18 cellular contexts compared by ENCODE assay signal in the genomic region with DNA sequence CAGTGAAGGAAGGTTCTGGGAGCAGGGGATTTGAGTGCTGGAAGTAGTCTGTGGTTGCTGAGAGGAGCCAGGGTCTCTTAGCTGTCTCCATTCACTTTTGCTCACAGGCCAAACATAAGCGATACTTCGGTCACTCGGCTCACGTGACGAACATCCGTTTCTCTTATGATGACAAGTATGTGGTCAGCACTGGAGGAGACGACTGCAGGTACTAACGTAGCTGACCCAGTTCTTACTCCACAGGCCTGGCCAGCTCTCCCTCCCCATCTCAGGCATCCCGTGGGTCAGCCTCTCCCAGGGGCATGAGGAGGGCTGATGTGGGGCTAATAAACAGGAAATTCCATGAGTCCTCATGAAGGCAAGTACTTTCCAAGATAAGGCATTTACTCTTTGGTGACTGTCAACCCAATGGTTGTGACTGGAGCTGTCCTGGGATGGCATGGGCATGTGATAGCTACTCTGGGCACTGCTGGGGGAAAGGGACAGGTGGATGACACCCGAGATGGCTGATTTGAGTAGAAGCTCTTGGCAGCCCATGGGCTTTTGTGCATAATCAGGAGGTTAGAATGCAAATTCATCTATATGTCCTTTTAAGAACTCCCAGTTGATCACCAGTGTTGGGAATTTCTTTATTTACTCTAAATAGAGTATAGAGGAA.
A peak's percentile ranks its signal among the peaks of the same experiment; 100 is the strongest.
DNase-seq lines count a peak whose midpoint lies in the region; ATAC-seq and TF ChIP-seq lines count a peak whose summit lies in the region.
"Had no signal": no experiment of that assay in that cellular context is flagged by ENCODE, and none has a peak within 500 bp of the region (broad histone marks: within the 10 kb centered on the region; RNA-seq: fewer than 3 reads in every experiment).

No MANE protein-coding gene starts in this region.

- no TSS peak for BruUV-seq in mammary epithelial cell (replicated peaks; lab: Mats Ljungman, UMichigan)

- no peak overlapping the region for H4K8ac ChIP-seq in mesenchymal stem cell (ENCODE audit: low read length)

- H3K4me3 ChIP-seq in mesenchymal stem cell (ENCODE audit: insufficient read depth in 1 of 2, low read depth in 1 of 2, low read length in 2 of 2) (no peak overlapping the region), mammary epithelial cell (replicated peaks in 1 of 3; ENCODE audit: insufficient read depth in 1 of 3, low read depth in 2 of 3, low read length in 3 of 3) (no peak overlapping the region)
- H3K4me3 ChIP-seq: ascending aorta, colonic mucosa, gastroesophageal sphincter, prostate gland had no signal

- peaks cover 69% of the 10 kb centered on the region for H3K36me3 Mint-ChIP-seq in dendritic cell treated with granulocyte-macrophage colony-stimulating factor and Interleukin-4, amounts not matched to agents 40 ng/mL and 50 ng/mL, for 4 days (ENCODE audit: low read depth)

- H3K9me3 Mint-ChIP-seq in stimulated activated naive CD8-positive, alpha-beta T cell treated with anti-CD3 and anti-CD28 coated beads, Interleukin-15, amount 100 ng/mL, for 72 hours = peaks cover 0 to 5% of the 10 kb centered on the region in 2 donors
- no peaks in the 10 kb centered on the region for H3K9me3 Mint-ChIP-seq in dendritic cell treated with granulocyte-macrophage colony-stimulating factor and Interleukin-4, amounts not matched to agents 40 ng/mL and 50 ng/mL, for 4 days

- no peaks in the 10 kb centered on the region for H3K27me3 Mint-ChIP-seq in stimulated activated naive CD8-positive, alpha-beta T cell treated with anti-CD3 and anti-CD28 coated beads, Interleukin-15, amount 100 ng/mL, for 72 hours
- no peaks in the 10 kb centered on the region for H3K27me3 Mint-ChIP-seq in dendritic cell treated with granulocyte-macrophage colony-stimulating factor and Interleukin-4, amounts not matched to agents 40 ng/mL and 50 ng/mL, for 4 days

- peaks cover 40 to 77% of the 10 kb centered on the region in 2 experiments for H3K36me3 ChIP-seq in mesenchymal stem cell (ENCODE audit: control insufficient read depth in 1 of 2, insufficient read depth in 2 of 2, low read depth in 1 of 2, low read length in 2 of 2)
- peaks cover 22% of the 10 kb centered on the region for H3K36me3 ChIP-seq in mammary epithelial cell (ENCODE audit: insufficient read depth, low read length)
- H3K36me3 ChIP-seq: prostate gland had no signal

- ATAC-seq in stimulated activated naive CD8-positive, alpha-beta T cell treated with anti-CD3 and anti-CD28 coated beads, Interleukin-15, Interleukin-2, amounts not matched to agents 100 U/mL and 50 U/mL, for 24 hours = peak; percentile 15
- ATAC-seq in stimulated activated naive CD8-positive, alpha-beta T cell treated with anti-CD3 and anti-CD28 coated beads, Interleukin-15, amount 100 ng/mL, for 72 hours = no peak
- no peak for ATAC-seq in GM21717 (IDR thresholded peaks at IDR 0.05; ENCODE audit: unreplicated experiment)
- ATAC-seq: gastroesophageal sphincter had no signal

- H3K23ac ChIP-seq in mesenchymal stem cell (ENCODE audit: low read length in 2 of 2) = no peak overlapping the region

- H3K27ac ChIP-seq in mesenchymal stem cell (ENCODE audit: low read length, poor library complexity, severe bottlenecking) = no peak overlapping the region
- no peak overlapping the region for H3K27ac ChIP-seq in mammary epithelial cell (ENCODE audit: insufficient read depth, low read depth, low read length)
- H3K27ac ChIP-seq: ascending aorta, C4-2B, colonic mucosa, gastroesophageal sphincter, prostate gland had no signal

- H3K27ac Mint-ChIP-seq in stimulated activated naive CD8-positive, alpha-beta T cell treated with anti-CD3 and anti-CD28 coated beads, Interleukin-15, amount 100 ng/mL, for 72 hours = no peak overlapping the region
- H3K27ac Mint-ChIP-seq in dendritic cell treated with granulocyte-macrophage colony-stimulating factor and Interleukin-4, amounts not matched to agents 40 ng/mL and 50 ng/mL, for 4 days = peak overlapping the region; percentile 39

- H3K9me3 ChIP-seq in mesenchymal stem cell (ENCODE audit: control insufficient read depth, low read length) = no peaks in the 10 kb centered on the region
- H3K9me3 ChIP-seq in mammary epithelial cell (replicated peaks; ENCODE audit: insufficient read depth, low read length) = no peaks in the 10 kb centered on the region
- H3K9me3 ChIP-seq: ascending aorta, colonic mucosa, gastroesophageal sphincter, prostate gland had no signal

- no peak overlapping the region for H3K14ac ChIP-seq in mesenchymal stem cell (ENCODE audit: low read length in 2 of 2)

- H3K27me3 ChIP-seq in mesenchymal stem cell (ENCODE audit: control insufficient read depth in 1 of 2, insufficient read depth in 1 of 2, low read length in 2 of 2) = no peaks in the 10 kb centered on the region
- no peaks in the 10 kb centered on the region for H3K27me3 ChIP-seq in mammary epithelial cell (ENCODE audit: insufficient read depth, low read length)
- H3K27me3 ChIP-seq: ascending aorta, colonic mucosa, gastroesophageal sphincter had no signal

- H2AFZ ChIP-seq in mesenchymal stem cell (ENCODE audit: low read depth, low read length) = no peak overlapping the region
- no peak overlapping the region for H2AFZ ChIP-seq in mammary epithelial cell (ENCODE audit: low read depth, low read length)

- intact Hi-C loops in dendritic cell treated with granulocyte-macrophage colony-stimulating factor and Interleukin-4, amounts not matched to agents 40 ng/mL and 50 ng/mL, for 4 days (cut with micrococcal nuclease) = no loop called here
- intact Hi-C loops in mammary epithelial cell (cut with micrococcal nuclease) = no loop called here

- DNase-seq in stimulated activated naive CD8-positive, alpha-beta T cell treated with anti-CD3 and anti-CD28 coated beads, Interleukin-15, Interleukin-2, amounts not matched to agents 100 U/mL and 50 U/mL, for 24 hours = no peak
- DNase-seq in stimulated activated naive CD8-positive, alpha-beta T cell treated with anti-CD3 and anti-CD28 coated beads, Interleukin-15, amount 100 ng/mL, for 72 hours = no peak
- DNase-seq in mesenchymal stem cell (peak; percentile 28), hypothalamus (lab: John Stamatoyannopoulos, UW) (no peak), mammary epithelial cell (no peak)
- no peak for DNase-seq in stimulated activated CD4-positive, alpha-beta T cell treated with anti-CD3 and anti-CD28 coated beads, Interleukin-12 subunit alpha, Interleukin-12 subunit beta, amount 100 ng/mL, for 4 hours
- DNase-seq: ACHN; activated T-cell treated with anti-CD3 and anti-CD28 coated beads for 4 hours; colonic mucosa; MM.1S; stimulated activated naive CD4-positive, alpha-beta T cell; SW 1271 had no signal

- peaks cover 24% of the 10 kb centered on the region for H3K79me1 ChIP-seq in mesenchymal stem cell (replicated peaks; ENCODE audit: low read length, poor library complexity, severe bottlenecking)

- H2BK15ac ChIP-seq in mesenchymal stem cell (ENCODE audit: low read depth, poor library complexity, severe bottlenecking) = no peak overlapping the region

- H3K79me2 ChIP-seq in mammary epithelial cell (ENCODE audit: insufficient read depth, low read length) = peaks cover 53% of the 10 kb centered on the region

- H2BK120ac ChIP-seq in mesenchymal stem cell (ENCODE audit: low read depth, low read length) = no peak overlapping the region

- H3K4me2 ChIP-seq in mesenchymal stem cell (ENCODE audit: low read length, poor library complexity, severe bottlenecking) (no peak overlapping the region), mammary epithelial cell (ENCODE audit: insufficient read depth, low read depth, low read length) (no peak overlapping the region)

- no peak overlapping the region for H4K91ac ChIP-seq in mesenchymal stem cell (ENCODE audit: low read length)

- no peak overlapping the region for H3K4ac ChIP-seq in mesenchymal stem cell (ENCODE audit: low read depth in 1 of 2, low read length in 2 of 2)

- H3K18ac ChIP-seq in mesenchymal stem cell (ENCODE audit: low read depth in 1 of 2, low read length in 2 of 2) = no peak overlapping the region

- dilution Hi-C loops in mammary epithelial cell (cut with HindIII; ENCODE audit: low sequenced_read_pairs) = no loop called here

- WGBS in mesenchymal stem cell = 89% methylated on average over 9 of the region's 10 CpGs
- WGBS in mammary epithelial cell (ENCODE audit: low coverage, missing lambda C conversion rate) = 92% methylated on average over 10 of the region's 10 CpGs

- in situ Hi-C loops in mammary epithelial cell (cut with MboI; ENCODE audit: low sequenced_read_pairs in 2 of 2) = no loop called here

- peaks cover 21% of the 10 kb centered on the region for H3K4me1 Mint-ChIP-seq in stimulated activated naive CD8-positive, alpha-beta T cell treated with anti-CD3 and anti-CD28 coated beads, Interleukin-15, amount 100 ng/mL, for 72 hours
- peaks cover 5% of the 10 kb centered on the region for H3K4me1 Mint-ChIP-seq in dendritic cell treated with granulocyte-macrophage colony-stimulating factor and Interleukin-4, amounts not matched to agents 40 ng/mL and 50 ng/mL, for 4 days (ENCODE audit: low read depth)

- H4K20me1 ChIP-seq in mammary epithelial cell (ENCODE audit: insufficient read depth, low read length) = no peaks in the 10 kb centered on the region

- H3K4me3 Mint-ChIP-seq in stimulated activated naive CD8-positive, alpha-beta T cell treated with anti-CD3 and anti-CD28 coated beads, Interleukin-15, amount 100 ng/mL, for 72 hours = no peak overlapping the region
- H3K4me3 Mint-ChIP-seq in dendritic cell treated with granulocyte-macrophage colony-stimulating factor and Interleukin-4, amounts not matched to agents 40 ng/mL and 50 ng/mL, for 4 days = no peak overlapping the region

- H3K4me1 ChIP-seq in mesenchymal stem cell (ENCODE audit: control insufficient read depth, insufficient read depth, low read depth, low read length) (no peaks in the 10 kb centered on the region), mammary epithelial cell (ENCODE audit: insufficient read depth, low read length) (peaks cover 20% of the 10 kb centered on the region)
- H3K4me1 ChIP-seq: ascending aorta, colonic mucosa had no signal

- CTCF ChIA-PET in mammary epithelial cell (lab: Charles Lee; ENCODE audit: low non-redundant PET) = no interaction called here

- H2BK5ac ChIP-seq in mesenchymal stem cell (ENCODE audit: low read depth, low read length, poor library complexity, severe bottlenecking) = no peak overlapping the region

- H2BK12ac ChIP-seq in mesenchymal stem cell (ENCODE audit: low read length in 2 of 2) = no peak overlapping the region

- no peak overlapping the region for H2AK5ac ChIP-seq in mesenchymal stem cell (ENCODE audit: low read length, severe bottlenecking)

- TF ChIP-seq CTCF in mammary epithelial cell (conservative IDR thresholded peaks at IDR 0.05 in 1 of 2, IDR thresholded peaks at IDR 0.05 in 1 of 2; ENCODE audit: extremely low read depth in 1 of 2, insufficient read depth in 1 of 2, low read depth in 1 of 2, low read length in 2 of 2) = no peak

- H3K9ac ChIP-seq in mesenchymal stem cell (ENCODE audit: low read length) (no peak overlapping the region), mammary epithelial cell (ENCODE audit: insufficient read depth, low read length) (no peak overlapping the region)
